Comparison of ENCODE assay signal across 8 cellular contexts in genomic region chr1:101235696-101236545, GRCh38. TPM values are rescaled to one million over a fixed set of nuclear protein-coding genes. Genes with fewer than 3 reads are reported as not detected.
A peak's percentile ranks its signal among the peaks of the same experiment; 100 is the strongest.
DNase-seq lines count a peak whose midpoint lies in the region; ATAC-seq lines count a peak whose summit lies in the region.

No MANE protein-coding gene starts in this region.

- peak; percentile 53 for ATAC-seq in HG02938 (IDR thresholded peaks at IDR 0.05; ENCODE audit: unreplicated experiment)
- ATAC-seq in left cardiac atrium, result peak; percentile 32 to 52

- peak overlapping the region; percentile 96 for H3K4me3 Mint-ChIP-seq in activated naive CD4-positive, alpha-beta T cell treated with anti-CD3 and anti-CD28 coated beads, Interleukin-2, amount 50 U/mL, for 24 hours

- peak; percentile 75 for DNase-seq in DMS53 (lab: John Stamatoyannopoulos, UW)
- DNase-seq in DMS53 treated with DMSO at 0.1 percent for 48 hours (lab: John Stamatoyannopoulos, UW; ENCODE audit: unreplicated experiment), result no peak
- DNase-seq in RPMI7951 (ENCODE audit: low read depth), result peak; percentile 36
- DNase-seq in left cardiac atrium, result peak; percentile 59
- DNase-seq in renal cortical epithelial cell (ENCODE audit: low read depth), result peak; percentile 11
- no peak for DNase-seq in NCI-H1694 (lab: John Stamatoyannopoulos, UW)

- intact Hi-C loops in left cardiac atrium (cut with DNase I), result loop anchor here in 1 of 2 donors (5.0 to 10.0 kb wide), 2 partner anchors 51 to 209 kb away; partner anchors contain the start of gene DPH5

- H3K27ac Mint-ChIP-seq in activated naive CD4-positive, alpha-beta T cell treated with anti-CD3 and anti-CD28 coated beads, Interleukin-2, amount 50 U/mL, for 24 hours, result peak overlapping the region; percentile 99

- H3K4me1 Mint-ChIP-seq in activated naive CD4-positive, alpha-beta T cell treated with anti-CD3 and anti-CD28 coated beads, Interleukin-2, amount 50 U/mL, for 24 hours, result peaks cover 62% of the 10 kb centered on the region

- peaks cover 4% of the 10 kb centered on the region for H3K9me3 Mint-ChIP-seq in activated naive CD4-positive, alpha-beta T cell treated with anti-CD3 and anti-CD28 coated beads, Interleukin-2, amount 50 U/mL, for 24 hours

- no peaks in the 10 kb centered on the region for H3K27me3 Mint-ChIP-seq in activated naive CD4-positive, alpha-beta T cell treated with anti-CD3 and anti-CD28 coated beads, Interleukin-2, amount 50 U/mL, for 24 hours

- peaks cover 29% of the 10 kb centered on the region for H3K36me3 Mint-ChIP-seq in activated naive CD4-positive, alpha-beta T cell treated with anti-CD3 and anti-CD28 coated beads, Interleukin-2, amount 50 U/mL, for 24 hours

RNA-seq across cellular contexts. Expression of gene S1PR1, which starts 0.9 kb away (rescaled TPM):
- total RNA-seq in RPMI7951 (2014; rRNA removed; shearing (Covaris generic)), result 0.39 and 0.84 TPM in 2 replicates
- total RNA-seq in left cardiac atrium (10 to 100 TPM; 69.3 to 85.3 TPM), renal cortical epithelial cell (6.8 and 8.2 TPM in 2 replicates)

Comparison
In these comparisons a context has a peak if more than half of its experiments do, and no peak if none do; other contexts are left out.
1. DNase-seq: peak in DMS53 (single experiment), RPMI7951 (single experiment), left cardiac atrium (single experiment) and renal cortical epithelial cell (single experiment); none in DMS53 treated with DMSO at 0.1 percent for 48 hours (single experiment) and NCI-H1694 (single experiment).